In the genomic region with DNA sequence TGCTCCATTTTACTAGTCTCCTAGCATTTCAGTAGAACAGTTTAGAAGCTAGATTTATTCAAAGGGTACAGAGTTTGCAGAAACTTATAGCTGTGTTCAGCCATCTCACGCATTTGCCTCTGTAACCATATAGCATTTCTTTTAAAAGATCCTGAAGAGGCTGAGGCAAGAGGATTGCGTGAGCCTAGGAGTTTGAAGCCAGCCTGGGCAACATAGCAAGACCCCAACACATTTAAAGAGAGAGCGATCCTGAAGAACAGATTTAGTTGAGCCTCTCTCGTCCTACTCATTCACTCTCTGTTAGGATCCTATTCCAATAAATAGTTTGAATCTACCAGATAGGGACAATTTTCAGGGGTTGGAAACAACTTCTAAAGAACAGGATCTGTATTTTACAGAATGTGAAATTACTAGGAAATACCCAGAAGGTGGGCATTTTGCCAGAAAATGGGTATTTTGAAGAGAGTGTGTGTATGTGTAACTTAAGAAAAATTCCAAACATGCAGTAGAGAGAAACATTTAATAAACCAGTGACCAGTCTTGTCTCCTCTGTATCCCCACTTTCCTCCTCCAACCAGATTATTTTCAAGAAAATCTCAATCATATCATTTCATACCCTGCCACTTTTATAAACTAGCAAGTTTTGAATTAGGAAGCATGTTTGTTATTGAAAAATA, we compare ENCODE assay signal across 11 cellular contexts. TPM values are rescaled to one million over a fixed set of nuclear protein-coding genes. Genes with fewer than 3 reads are reported as not detected.
DNase-seq lines count a peak whose midpoint lies in the region; ATAC-seq and TF ChIP-seq lines count a peak whose summit lies in the region.
"Had no signal": no experiment of that assay in that cellular context is flagged by ENCODE, and none has a peak within 500 bp of the region (broad histone marks: within the 10 kb centered on the region; RNA-seq: fewer than 3 reads in every experiment).

No MANE protein-coding gene starts in this region.

- ATAC-seq in central memory CD8-positive, alpha-beta T cell (replicated peaks; ENCODE audit: extremely low read depth, poor library complexity, severe bottlenecking), result no peak
- ATAC-seq in HG02678 (IDR thresholded peaks at IDR 0.05; ENCODE audit: unreplicated experiment) (no peak), GM21381 (IDR thresholded peaks at IDR 0.05; ENCODE audit: unreplicated experiment) (no peak)

- CTCF ChIA-PET in CD4-positive, alpha-beta memory T cell (lab: Charles Lee; ENCODE audit: partially characterized antibody), result interaction anchor here (0.6 kb wide), 2 partner anchors 13 to 51 kb away, joined by 3 read pairs; no protein-coding TSS in a partner anchor

- H3F3A ChIP-seq in Loucy (ENCODE audit: low read depth), result no peaks in the 10 kb centered on the region

- H3K36me3 Mint-ChIP-seq in CD4-positive, alpha-beta memory T cell, result peaks cover 19 to 51% of the 10 kb centered on the region in 2 donors
- peaks cover 36% of the 10 kb centered on the region for H3K36me3 Mint-ChIP-seq in central memory CD8-positive, alpha-beta T cell (ENCODE audit: insufficient read depth)
- peaks cover 36% of the 10 kb centered on the region for H3K36me3 Mint-ChIP-seq in nephron (ENCODE audit: low read depth)

- H3K9ac ChIP-seq in Loucy (ENCODE audit: low read depth, low read length, poor library complexity, severe bottlenecking), result peak overlapping the region; percentile 7

- no peak overlapping the region for H3K4me3 ChIP-seq in CD4-positive, alpha-beta memory T cell (ENCODE audit: low read length in 2 of 2)
- peak overlapping the region; percentile 45 for H3K4me3 ChIP-seq in Loucy (ENCODE audit: low read length, poor library complexity, severe bottlenecking)
- H3K4me3 ChIP-seq: skin epidermis had no signal

- H3K27me3 ChIP-seq in CD4-positive, alpha-beta memory T cell (ENCODE audit: insufficient read depth, low read length), result no peaks in the 10 kb centered on the region
- no peaks in the 10 kb centered on the region for H3K27me3 ChIP-seq in Loucy (ENCODE audit: insufficient read depth, low read length, poor library complexity, severe bottlenecking)

- POLR2A ChIA-PET in CD4-positive, alpha-beta memory T cell (lab: Charles Lee; ENCODE audit: partially characterized antibody), result no interaction called here

- peak overlapping the region in 5 of 8 donors; percentile 21 to 51 (median 49) for H3K4me3 Mint-ChIP-seq in CD4-positive, alpha-beta memory T cell
- no peak overlapping the region for H3K4me3 Mint-ChIP-seq in central memory CD8-positive, alpha-beta T cell
- peak overlapping the region in 2 of 3 experiments; percentile 26 to 34 for H3K4me3 Mint-ChIP-seq in nephron

- H3K9me3 Mint-ChIP-seq in CD4-positive, alpha-beta memory T cell, result no peaks in the 10 kb centered on the region
- H3K9me3 Mint-ChIP-seq in central memory CD8-positive, alpha-beta T cell, result no peaks in the 10 kb centered on the region
- no peaks in the 10 kb centered on the region for H3K9me3 Mint-ChIP-seq in nephron

- peak overlapping the region; percentile 52 for H3K4me2 ChIP-seq in Loucy (ENCODE audit: low read depth, low read length, poor library complexity, severe bottlenecking)

- H4K20me1 ChIP-seq in Loucy (ENCODE audit: insufficient read depth, low read length, poor library complexity, severe bottlenecking), result peaks cover 61% of the 10 kb centered on the region

- peaks cover 80% of the 10 kb centered on the region for H3K79me2 ChIP-seq in Loucy (ENCODE audit: insufficient read depth, low read length)

- DNase-seq in CD4-positive, alpha-beta memory T cell, result no peak
- no peak for DNase-seq in central memory CD8-positive, alpha-beta T cell (ENCODE audit: low spot score in 2 of 2)
- DNase-seq in NCI-H1436 treated with DMSO at 0.1 percent for 48 hours (lab: John Stamatoyannopoulos, UW) (no peak), activated gamma-delta T cell treated with Interleukin-2 at 50 U/mL for 16 hours (no peak)
- DNase-seq: activated CD4-positive, alpha-beta T cell treated with anti-CD3 and anti-CD28 coated beads for 1 hour; NCI-H446 had no signal

- H3K9me2 ChIP-seq in Loucy (replicated peaks; ENCODE audit: low read depth, low read length), result no peaks in the 10 kb centered on the region

- H2AFZ ChIP-seq in Loucy (ENCODE audit: low read length), result no peak overlapping the region

- no peak overlapping the region for H3K27ac ChIP-seq in CD4-positive, alpha-beta memory T cell (ENCODE audit: low read depth, low read length)

- intact Hi-C loops in CD4-positive, alpha-beta memory T cell (cut with micrococcal nuclease), result no loop called here

- H3K9me3 ChIP-seq in CD4-positive, alpha-beta memory T cell (ENCODE audit: control insufficient read depth in 1 of 2, low read length in 2 of 2), result no peaks in the 10 kb centered on the region
- H3K9me3 ChIP-seq in Loucy (ENCODE audit: insufficient read depth, low read depth, low read length), result no peaks in the 10 kb centered on the region

- H3K4me1 Mint-ChIP-seq in CD4-positive, alpha-beta memory T cell, result peaks cover 49 to 76% (median 60%) of the 10 kb centered on the region in 4 donors
- peaks cover 63% of the 10 kb centered on the region for H3K4me1 Mint-ChIP-seq in central memory CD8-positive, alpha-beta T cell
- H3K4me1 Mint-ChIP-seq in nephron, result peaks cover 31% of the 10 kb centered on the region

- H3K4me1 ChIP-seq in CD4-positive, alpha-beta memory T cell (ENCODE audit: insufficient read depth, low read length), result peaks cover 70% of the 10 kb centered on the region
- H3K4me1 ChIP-seq in Loucy (ENCODE audit: insufficient read depth, low read length, poor library complexity, severe bottlenecking), result peaks cover 47% of the 10 kb centered on the region

- no peaks in the 10 kb centered on the region for H3K27me3 Mint-ChIP-seq in CD4-positive, alpha-beta memory T cell
- H3K27me3 Mint-ChIP-seq in central memory CD8-positive, alpha-beta T cell, result no peaks in the 10 kb centered on the region
- no peaks in the 10 kb centered on the region for H3K27me3 Mint-ChIP-seq in nephron (ENCODE audit: low read depth)

- H3K27ac Mint-ChIP-seq in CD4-positive, alpha-beta memory T cell, result peak overlapping the region in 5 of 7 donors; percentile 2 to 66 (median 43)
- H3K27ac Mint-ChIP-seq in central memory CD8-positive, alpha-beta T cell (ENCODE audit: low read depth), result peak overlapping the region; percentile 10
- H3K27ac Mint-ChIP-seq in nephron, result peak overlapping the region in 2 of 3 experiments; percentile 61 to 66

- peaks cover 5% of the 10 kb centered on the region for H3K36me3 ChIP-seq in CD4-positive, alpha-beta memory T cell (ENCODE audit: insufficient read depth, low read length)
- H3K36me3 ChIP-seq in Loucy (ENCODE audit: insufficient read depth, low read length), result no peaks in the 10 kb centered on the region

- no peak for TF ChIP-seq CTCF in Loucy (conservative IDR thresholded peaks at IDR 0.05; ENCODE audit: low read length)
- TF ChIP-seq CTCF in nephron (IDR thresholded peaks at IDR 0.05; ENCODE audit: unreplicated experiment in 3 of 3), result no peak

RNA-seq across cellular contexts. Expression of gene EIF3J, which starts 4.5 kb away (rescaled TPM):
- 10 to 100 TPM; 65.0 to 76.8 TPM for total RNA-seq in CD4-positive, alpha-beta memory T cell
- 10 to 100 TPM; 20.4 to 31.0 TPM for polyA plus RNA-seq in CD4-positive, alpha-beta memory T cell

Comparison
In these comparisons a context has a peak if more than half of its experiments do, and no peak if none do; other contexts are left out.
1. H3K27ac Mint-ChIP-seq: peak in every context shown above with its lines; median percentile 64 in nephron; 43 in CD4-positive, alpha-beta memory T cell; 10 in central memory CD8-positive, alpha-beta T cell.